ENCODE assay signal across 1 cellular context in the genomic region with DNA sequence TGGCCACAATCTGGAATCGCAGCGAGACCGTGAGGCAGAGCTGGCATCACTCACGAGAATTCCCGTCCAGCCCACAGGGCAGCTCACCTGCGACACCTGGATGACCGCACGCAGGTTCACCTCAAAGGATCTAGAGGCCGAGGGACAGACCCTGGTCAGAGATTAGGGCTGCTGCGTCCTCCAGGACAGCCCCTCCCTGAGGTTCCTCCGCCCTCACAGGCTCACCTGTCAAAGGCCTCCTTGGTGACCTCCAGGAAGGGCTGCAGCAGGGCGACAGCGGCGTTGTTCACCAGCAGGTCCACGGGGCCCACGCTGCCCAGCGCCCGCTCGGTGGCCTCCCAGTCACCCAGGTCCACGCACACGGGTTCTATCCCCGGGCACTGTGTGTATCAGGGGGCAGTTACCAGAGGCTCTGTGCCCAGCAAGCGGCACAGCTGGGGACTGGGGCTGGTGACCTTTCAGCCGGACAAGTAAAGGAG.
TF ChIP-seq lines count a peak whose summit lies in the region.

No MANE protein-coding gene starts in this region.

TF ChIP-seq in neural cell, 6 proteins besides CTCF, POLR2A, EP300 and RAD21:
- TF ChIP-seq, protein P1, sequence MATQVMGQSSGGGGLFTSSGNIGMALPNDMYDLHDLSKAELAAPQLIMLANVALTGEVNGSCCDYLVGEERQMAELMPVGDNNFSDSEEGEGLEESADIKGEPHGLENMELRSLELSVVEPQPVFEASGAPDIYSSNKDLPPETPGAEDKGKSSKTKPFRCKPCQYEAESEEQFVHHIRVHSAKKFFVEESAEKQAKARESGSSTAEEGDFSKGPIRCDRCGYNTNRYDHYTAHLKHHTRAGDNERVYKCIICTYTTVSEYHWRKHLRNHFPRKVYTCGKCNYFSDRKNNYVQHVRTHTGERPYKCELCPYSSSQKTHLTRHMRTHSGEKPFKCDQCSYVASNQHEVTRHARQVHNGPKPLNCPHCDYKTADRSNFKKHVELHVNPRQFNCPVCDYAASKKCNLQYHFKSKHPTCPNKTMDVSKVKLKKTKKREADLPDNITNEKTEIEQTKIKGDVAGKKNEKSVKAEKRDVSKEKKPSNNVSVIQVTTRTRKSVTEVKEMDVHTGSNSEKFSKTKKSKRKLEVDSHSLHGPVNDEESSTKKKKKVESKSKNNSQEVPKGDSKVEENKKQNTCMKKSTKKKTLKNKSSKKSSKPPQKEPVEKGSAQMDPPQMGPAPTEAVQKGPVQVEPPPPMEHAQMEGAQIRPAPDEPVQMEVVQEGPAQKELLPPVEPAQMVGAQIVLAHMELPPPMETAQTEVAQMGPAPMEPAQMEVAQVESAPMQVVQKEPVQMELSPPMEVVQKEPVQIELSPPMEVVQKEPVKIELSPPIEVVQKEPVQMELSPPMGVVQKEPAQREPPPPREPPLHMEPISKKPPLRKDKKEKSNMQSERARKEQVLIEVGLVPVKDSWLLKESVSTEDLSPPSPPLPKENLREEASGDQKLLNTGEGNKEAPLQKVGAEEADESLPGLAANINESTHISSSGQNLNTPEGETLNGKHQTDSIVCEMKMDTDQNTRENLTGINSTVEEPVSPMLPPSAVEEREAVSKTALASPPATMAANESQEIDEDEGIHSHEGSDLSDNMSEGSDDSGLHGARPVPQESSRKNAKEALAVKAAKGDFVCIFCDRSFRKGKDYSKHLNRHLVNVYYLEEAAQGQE (IDR thresholded peaks at IDR 0.05; ENCODE audit: borderline replicate concordance) = no peak
- TF ChIP-seq MXI1 (conservative IDR thresholded peaks at IDR 0.05; ENCODE audit: poor library complexity, severe bottlenecking) (no peak), TAF1 (IDR thresholded peaks at IDR 0.05; ENCODE audit: low read depth) (no peak), SMC3 (conservative IDR thresholded peaks at IDR 0.05; ENCODE audit: poor library complexity) (no peak), POLR2AphosphoS5 (IDR thresholded peaks at IDR 0.05) (no peak), EZH2 (IDR thresholded peaks at IDR 0.05; ENCODE audit: borderline replicate concordance, insufficient read depth, low read length, poor library complexity, severe bottlenecking) (no peak)
